ENCODE assay signal across 9 cellular contexts in genomic region chr5:173963867-173964429, GRCh38. TPM values are rescaled to one million over a fixed set of nuclear protein-coding genes. Genes with fewer than 3 reads are reported as not detected.
DNase-seq lines count a peak whose midpoint lies in the region; ATAC-seq and TF ChIP-seq lines count a peak whose summit lies in the region.
"Had no signal": no experiment of that assay in that cellular context is flagged by ENCODE, and none has a peak within 500 bp of the region (broad histone marks: within the 10 kb centered on the region; RNA-seq: fewer than 3 reads in every experiment).

No MANE protein-coding gene starts in this region.

- peak overlapping the region; percentile 68 for H3K27ac Mint-ChIP-seq in CD4-positive, alpha-beta T cell
- H3K27ac Mint-ChIP-seq: dendritic cell treated with granulocyte-macrophage colony-stimulating factor and Interleukin-4, amounts not matched to agents 40 ng/mL and 50 ng/mL, for 4 days had no signal

- peaks cover 0 to 5% of the 10 kb centered on the region in 2 donors for H3K4me1 ChIP-seq in lung (ENCODE audit: control insufficient read depth in 2 of 2, insufficient read depth in 2 of 2, low read length in 2 of 2)

- H3K27ac ChIP-seq in CD4-positive, alpha-beta T cell (ENCODE audit: low read depth, low read length): peak overlapping the region; percentile 7
- H3K27ac ChIP-seq in lung (ENCODE audit: low read depth in 1 of 2, low read length in 1 of 2) (peak overlapping the region; percentile 65 to 86), WERI-Rb-1 (no peak overlapping the region), coronary artery (no peak overlapping the region)

- H3K36me3 Mint-ChIP-seq in CD4-positive, alpha-beta T cell (ENCODE audit: low read depth): peaks cover 3% of the 10 kb centered on the region

- peaks cover 26% of the 10 kb centered on the region for H3K4me1 Mint-ChIP-seq in CD4-positive, alpha-beta T cell (ENCODE audit: low read depth)

- no peak for TF ChIP-seq CTCF in CD4-positive, alpha-beta T cell (IDR thresholded peaks at IDR 0.05)
- TF ChIP-seq CTCF in astrocyte of the spinal cord (IDR thresholded peaks at IDR 0.05; ENCODE audit: low read depth, low read length) (no peak), lung (IDR thresholded peaks at IDR 0.05; ENCODE audit: control extremely low read depth, extremely low read depth) (no peak), WERI-Rb-1 (IDR thresholded peaks at IDR 0.05; ENCODE audit: low read depth, low read length) (no peak), coronary artery (IDR thresholded peaks at IDR 0.05) (no peak), GM13977 (IDR thresholded peaks at IDR 0.05; ENCODE audit: extremely low read depth, insufficient read depth, missing control alignments) (no peak)

- no peaks in the 10 kb centered on the region for H3K27me3 ChIP-seq in CD4-positive, alpha-beta T cell (ENCODE audit: control insufficient read depth, insufficient read depth, low read length)
- no peaks in the 10 kb centered on the region for H3K27me3 ChIP-seq in lung (ENCODE audit: control insufficient read depth, insufficient read depth)
- H3K27me3 ChIP-seq in WERI-Rb-1 (ENCODE audit: insufficient read depth, low read depth, severe bottlenecking): no peaks in the 10 kb centered on the region

- H3K27me3 Mint-ChIP-seq in CD4-positive, alpha-beta T cell: no peaks in the 10 kb centered on the region
- H3K27me3 Mint-ChIP-seq: dendritic cell treated with granulocyte-macrophage colony-stimulating factor and Interleukin-4, amounts not matched to agents 40 ng/mL and 50 ng/mL, for 4 days had no signal

- peak; percentile 84 for ATAC-seq in CD4-positive, alpha-beta T cell (ENCODE audit: poor library complexity)
- no peak for ATAC-seq in lung (ENCODE audit: insufficient read depth, low FRiP score)

- POLR2A ChIA-PET in CD4-positive, alpha-beta T cell (lab: Charles Lee): interaction anchor here (0.9 kb wide), 1 partner anchor 76 kb away, joined by 5 read pairs; the partner anchor contains the start of gene CPEB4

- in situ Hi-C loops in astrocyte of the spinal cord (cut with HindIII; ENCODE audit: low sequenced_read_pairs) (no loop called here), GM13977 (cut with MboI; ENCODE audit: low pct_unique_long_range_greater_than_20kb, low sequenced_read_pairs, unreplicated experiment) (no loop called here)

- H3K36me3 ChIP-seq in lung (ENCODE audit: control insufficient read depth in 2 of 2, insufficient read depth in 2 of 2, low read length in 2 of 2): peaks cover 0 to 5% of the 10 kb centered on the region in 2 donors
- H3K36me3 ChIP-seq in WERI-Rb-1: no peaks in the 10 kb centered on the region

- peak overlapping the region; percentile 23 for H3K4me3 Mint-ChIP-seq in CD4-positive, alpha-beta T cell
- H3K4me3 Mint-ChIP-seq: dendritic cell treated with granulocyte-macrophage colony-stimulating factor and Interleukin-4, amounts not matched to agents 40 ng/mL and 50 ng/mL, for 4 days had no signal

- CTCF ChIA-PET in CD4-positive, alpha-beta T cell (lab: Charles Lee): interaction anchor here (1.1 kb wide), 1 partner anchor 11 kb away, joined by 3 read pairs; no protein-coding TSS in a partner anchor

- no peaks in the 10 kb centered on the region for H3K9me3 ChIP-seq in CD4-positive, alpha-beta T cell (ENCODE audit: control insufficient read depth, low read length)
- H3K9me3 ChIP-seq in lung (ENCODE audit: control insufficient read depth in 2 of 2, insufficient read depth in 1 of 2, low read length in 1 of 2) (no peaks in the 10 kb centered on the region), WERI-Rb-1 (ENCODE audit: severe bottlenecking) (no peaks in the 10 kb centered on the region)

- H3K4me3 ChIP-seq in astrocyte of the spinal cord (ENCODE audit: low read depth, low read length) (peak overlapping the region; percentile 42), lung (no peak overlapping the region), WERI-Rb-1 (ENCODE audit: low read depth, low read length) (no peak overlapping the region), coronary artery (no peak overlapping the region)

- no peaks in the 10 kb centered on the region for H3K9me3 Mint-ChIP-seq in CD4-positive, alpha-beta T cell
- H3K9me3 Mint-ChIP-seq: dendritic cell treated with granulocyte-macrophage colony-stimulating factor and Interleukin-4, amounts not matched to agents 40 ng/mL and 50 ng/mL, for 4 days had no signal

- intact Hi-C loops in CD4-positive, alpha-beta T cell (cut with DNase I, micrococcal nuclease): no loop called here

- peak in 3 of 10 experiments; percentile 9 to 50 (median 30) for DNase-seq in CD4-positive, alpha-beta T cell
- DNase-seq in NCI-H1436 (lab: John Stamatoyannopoulos, UW) (peak; percentile 77), astrocyte of the spinal cord (ENCODE audit: low read depth, low spot score) (peak; percentile 64), lung (ENCODE audit: low spot score) (no peak), WERI-Rb-1 (no peak), coronary artery (ENCODE audit: low spot score) (no peak), GM13977 (ENCODE audit: low spot score) (no peak)
- DNase-seq in stimulated activated CD4-positive, alpha-beta T cell treated with anti-CD3 and anti-CD28 coated beads, Interleukin-2, amount 100 ng/mL, for 48 hours: no peak

- WGBS in lung, 2 donors: 58 to 69% methylated on average over 18 of the region's 18 CpGs

RNA-seq across cellular contexts. Expression of gene C5orf47, which starts 25.0 kb away (rescaled TPM):
- not detected for total RNA-seq in CD4-positive, alpha-beta T cell
- under 1 TPM; 0.06 to 0.09 TPM for total RNA-seq in lung
- under 1 TPM in 1 of 2 donors, not detected in 1; 0.10 TPM for polyA plus RNA-seq in lung

Comparison
In these comparisons a context has a peak if more than half of its experiments do, and no peak if none do; other contexts are left out.
1. DNase-seq: peak in NCI-H1436 (single experiment) and astrocyte of the spinal cord (single experiment); none in lung (single experiment), WERI-Rb-1 (single experiment), coronary artery (single experiment), stimulated activated CD4-positive, alpha-beta T cell treated with anti-CD3 and anti-CD28 coated beads, Interleukin-2, amount 100 ng/mL, for 48 hours (0 of 2) and GM13977 (single experiment).
2. H3K27ac ChIP-seq: peak in CD4-positive, alpha-beta T cell (single experiment) and lung (2 of 2); none in WERI-Rb-1 (single experiment) and coronary artery (0 of 2).